Comparison of ENCODE assay signal across 9 cellular contexts in the genomic region with DNA sequence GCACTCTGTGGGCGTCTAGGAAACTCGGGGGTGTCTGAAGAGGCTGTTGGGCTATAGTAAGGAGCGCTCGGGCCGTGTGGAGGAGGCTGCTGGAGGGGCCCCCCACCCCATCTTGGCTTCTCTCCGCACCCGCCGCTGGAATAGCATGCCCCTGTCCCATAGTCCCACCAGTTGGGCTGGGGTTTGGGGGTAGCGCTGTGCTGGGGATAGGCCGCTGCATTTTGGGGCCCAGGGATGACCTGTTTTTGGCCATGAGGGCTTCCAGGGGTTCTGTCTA. TPM values are rescaled to one million over a fixed set of nuclear protein-coding genes. Genes with fewer than 3 reads are reported as not detected.
DNase-seq lines count a peak whose midpoint lies in the region; ATAC-seq and TF ChIP-seq lines count a peak whose summit lies in the region.
"Had no signal": no experiment of that assay in that cellular context is flagged by ENCODE, and none has a peak within 500 bp of the region (broad histone marks: within the 10 kb centered on the region; RNA-seq: fewer than 3 reads in every experiment).

No MANE protein-coding gene starts in this region.

- H3K9me3 Mint-ChIP-seq in activated CD4-positive, alpha-beta T cell treated with anti-CD3 and anti-CD28 coated beads, Interleukin-2, amount 10 ng/mL, durations not matched to agents 7 days and 5 days: no peaks in the 10 kb centered on the region
- H3K9me3 Mint-ChIP-seq in activated naive CD8-positive, alpha-beta T cell (ENCODE audit: low read depth): no peaks in the 10 kb centered on the region

- no peak for TF ChIP-seq CTCF in suprapubic skin (IDR thresholded peaks at IDR 0.05)

- peaks cover 7% of the 10 kb centered on the region for H3K36me3 Mint-ChIP-seq in activated CD4-positive, alpha-beta T cell treated with anti-CD3 and anti-CD28 coated beads, Interleukin-2, amount 10 ng/mL, durations not matched to agents 7 days and 5 days (ENCODE audit: low read depth)
- no peaks in the 10 kb centered on the region for H3K36me3 Mint-ChIP-seq in activated naive CD8-positive, alpha-beta T cell

- H3K9me3 ChIP-seq in iPS-20b (ENCODE audit: insufficient read depth, low read depth, low read length) (no peaks in the 10 kb centered on the region), suprapubic skin (no peaks in the 10 kb centered on the region)

- POLR2A ChIA-PET in activated CD4-positive, alpha-beta T cell treated with anti-CD3 and anti-CD28 coated beads, Interleukin-2, amount 10 ng/mL, durations not matched to agents 7 days and 5 days (lab: Charles Lee): no interaction called here

- no peak for DNase-seq in activated CD4-positive, alpha-beta T cell treated with anti-CD3 and anti-CD28 coated beads, Interleukin-2, amount 10 ng/mL, durations not matched to agents 7 days and 5 days
- DNase-seq in activated CD4-positive, alpha-beta T cell treated with anti-CD3 and anti-CD28 coated beads for 48 hours: no peak
- no peak for DNase-seq in suprapubic skin (ENCODE audit: low spot score in 2 of 2)
- DNase-seq in MV-4-11 (lab: John Stamatoyannopoulos, UW): no peak

- H3K27ac ChIP-seq in iPS-20b (ENCODE audit: low read length) (no peak overlapping the region), suprapubic skin (peak overlapping the region; percentile 86)

- peaks cover 87% of the 10 kb centered on the region for H3K27me3 ChIP-seq in iPS-20b (ENCODE audit: insufficient read depth, low read length)
- peaks cover 51% of the 10 kb centered on the region for H3K27me3 ChIP-seq in suprapubic skin

- H3K36me3 ChIP-seq in iPS-20b (ENCODE audit: insufficient read depth, low read depth, low read length) (no peaks in the 10 kb centered on the region), suprapubic skin (no peaks in the 10 kb centered on the region)

- WGBS in suprapubic skin: 0% methylated on average over 9 of the region's 10 CpGs

- H3K4me1 ChIP-seq in iPS-20b (ENCODE audit: insufficient read depth, low read length) (peaks cover 12% of the 10 kb centered on the region), suprapubic skin (peaks cover 88% of the 10 kb centered on the region)

- CTCF ChIA-PET in activated CD4-positive, alpha-beta T cell treated with anti-CD3 and anti-CD28 coated beads, Interleukin-2, amount 10 ng/mL, durations not matched to agents 7 days and 5 days (lab: Charles Lee): interaction anchor here (0.7 to 2.2 kb wide), 7 partner anchors 9 to 93 kb away, joined by 3 to 6 read pairs (median 4); a partner anchor contains a TSS

- no peak overlapping the region for H3K27ac Mint-ChIP-seq in activated CD4-positive, alpha-beta T cell treated with anti-CD3 and anti-CD28 coated beads, Interleukin-2, amount 10 ng/mL, durations not matched to agents 7 days and 5 days
- H3K27ac Mint-ChIP-seq in activated naive CD8-positive, alpha-beta T cell: no peak overlapping the region

- no peak for TF ChIP-seq EP300 in suprapubic skin (IDR thresholded peaks at IDR 0.05)

- H3K4me3 ChIP-seq in iPS-20b (ENCODE audit: low read length): peak overlapping the region; percentile 67
- H3K4me3 ChIP-seq in suprapubic skin: peak overlapping the region; percentile 61

- no peak for TF ChIP-seq POLR2A in suprapubic skin (IDR thresholded peaks at IDR 0.05)
- TF ChIP-seq POLR2A in GM18505 (IDR thresholded peaks at IDR 0.05; ENCODE audit: borderline replicate concordance, extremely low read depth, insufficient read depth, insufficient read length): no peak

- H3K4me3 Mint-ChIP-seq in activated CD4-positive, alpha-beta T cell treated with anti-CD3 and anti-CD28 coated beads, Interleukin-2, amount 10 ng/mL, durations not matched to agents 7 days and 5 days: peak overlapping the region; percentile 41
- H3K4me3 Mint-ChIP-seq in activated naive CD8-positive, alpha-beta T cell: peak overlapping the region; percentile 87

- ATAC-seq in GM18505 (IDR thresholded peaks at IDR 0.05; ENCODE audit: unreplicated experiment): no peak
- ATAC-seq in GM18868 (IDR thresholded peaks at IDR 0.05; ENCODE audit: unreplicated experiment): no peak

- H3K4me1 Mint-ChIP-seq in activated CD4-positive, alpha-beta T cell treated with anti-CD3 and anti-CD28 coated beads, Interleukin-2, amount 10 ng/mL, durations not matched to agents 7 days and 5 days: peaks cover 71% of the 10 kb centered on the region
- H3K4me1 Mint-ChIP-seq in activated naive CD8-positive, alpha-beta T cell (ENCODE audit: low read depth): peaks cover 32% of the 10 kb centered on the region

- peak overlapping the region; percentile 27; the same call in 1 of the 2 replicates for H3K9ac ChIP-seq in iPS-20b (ENCODE audit: low read depth, low read length)

- H3K27me3 Mint-ChIP-seq in activated CD4-positive, alpha-beta T cell treated with anti-CD3 and anti-CD28 coated beads, Interleukin-2, amount 10 ng/mL, durations not matched to agents 7 days and 5 days: peaks cover 52% of the 10 kb centered on the region
- H3K27me3 Mint-ChIP-seq in activated naive CD8-positive, alpha-beta T cell: peaks cover 19% of the 10 kb centered on the region

RNA-seq across cellular contexts. Expression of a gene that starts 0.5 kb away (rescaled TPM):
- 1 to 10 TPM; 2.3 to 2.7 TPM for total RNA-seq in activated CD4-positive, alpha-beta T cell treated with anti-CD3 and anti-CD28 coated beads, Interleukin-2, amount 10 ng/mL, durations not matched to agents 7 days and 5 days
- 100 to 1,000 TPM in 1 of 4 donors, 10 to 100 TPM in 3; 28.8 to 104 (median 77.6) TPM for total RNA-seq in suprapubic skin

RNA-seq across cellular contexts. Expression of a gene that starts 15.6 kb away (rescaled TPM):
- total RNA-seq in activated CD4-positive, alpha-beta T cell treated with anti-CD3 and anti-CD28 coated beads, Interleukin-2, amount 10 ng/mL, durations not matched to agents 7 days and 5 days: 1 to 10 TPM; 8.2 to 8.3 TPM
- 10 to 100 TPM; 22.4 to 44.2 (median 28.7) TPM for total RNA-seq in suprapubic skin

RNA-seq across cellular contexts. Expression of a gene that starts 28.0 kb away (rescaled TPM):
- total RNA-seq in activated CD4-positive, alpha-beta T cell treated with anti-CD3 and anti-CD28 coated beads, Interleukin-2, amount 10 ng/mL, durations not matched to agents 7 days and 5 days: 10 to 100 TPM; 40.2 to 45.0 TPM
- 100 to 1,000 TPM; 304 to 327 (median 321) TPM for total RNA-seq in suprapubic skin

RNA-seq across cellular contexts. Expression of a gene that starts 45.5 kb away (rescaled TPM):
- total RNA-seq in activated CD4-positive, alpha-beta T cell treated with anti-CD3 and anti-CD28 coated beads, Interleukin-2, amount 10 ng/mL, durations not matched to agents 7 days and 5 days: not detected
- 1 to 10 TPM in 3 of 4 donors, under 1 TPM in 1; 0.55 to 8.2 (median 2.8) TPM for total RNA-seq in suprapubic skin
- total RNA-seq: dermis blood vessel endothelial cell had no signal

RNA-seq across cellular contexts. Expression of a gene that starts 45.6 kb away (rescaled TPM):
- total RNA-seq in activated CD4-positive, alpha-beta T cell treated with anti-CD3 and anti-CD28 coated beads, Interleukin-2, amount 10 ng/mL, durations not matched to agents 7 days and 5 days: under 1 TPM; 0.50 to 0.73 TPM
- 10 to 100 TPM; 13.4 to 36.0 (median 14.5) TPM for total RNA-seq in suprapubic skin

Comparison
In these comparisons a context has a peak if more than half of its experiments do, and no peak if none do; other contexts are left out.
1. RNA of a gene that starts 0.5 kb away (total RNA-seq): 28.8 to 104 TPM in suprapubic skin; 2.3 to 2.7 TPM in activated CD4-positive, alpha-beta T cell treated with anti-CD3 and anti-CD28 coated beads, Interleukin-2, amount 10 ng/mL, durations not matched to agents 7 days and 5 days; every median in the first group is over 4 times any median in the second.
2. RNA of a gene that starts 28.0 kb away (total RNA-seq): 304 to 327 TPM in suprapubic skin; 40.2 to 45.0 TPM in activated CD4-positive, alpha-beta T cell treated with anti-CD3 and anti-CD28 coated beads, Interleukin-2, amount 10 ng/mL, durations not matched to agents 7 days and 5 days; every median in the first group is over 4 times any median in the second.